10 cellular contexts compared by ENCODE assay signal in the genomic region with DNA sequence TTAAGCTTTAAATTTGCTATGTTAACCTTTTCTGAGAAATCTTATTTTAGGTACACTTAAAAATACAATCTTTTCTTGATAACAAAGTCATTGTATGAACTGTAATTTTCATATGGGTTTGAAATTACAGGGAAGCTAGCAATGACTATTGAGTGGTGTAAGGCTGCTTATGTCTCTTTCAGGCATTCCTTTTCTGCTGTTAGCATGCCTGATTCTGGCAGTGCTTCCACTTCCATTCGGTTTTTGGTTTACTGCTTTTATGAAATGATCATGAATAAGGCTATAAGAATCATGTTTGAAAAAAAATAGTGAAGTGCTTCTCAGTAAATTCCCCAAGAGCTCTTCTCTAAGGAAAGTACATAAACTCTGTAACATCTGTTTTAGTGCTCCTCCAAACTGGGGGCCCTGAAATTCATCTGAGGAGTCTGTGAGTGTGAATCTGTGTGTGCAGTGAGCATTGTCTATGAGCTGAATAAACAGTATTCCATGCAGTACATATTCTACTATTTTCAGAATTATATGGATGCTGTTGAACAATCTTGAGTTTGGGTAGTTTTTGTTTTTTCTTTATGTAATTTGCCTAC.
DNase-seq lines count a peak whose midpoint lies in the region; ATAC-seq, FAIRE-seq and TF ChIP-seq lines count a peak whose summit lies in the region.
"Had no signal": no experiment of that assay in that cellular context is flagged by ENCODE, and none has a peak within 500 bp of the region (broad histone marks: within the 10 kb centered on the region; RNA-seq: fewer than 3 reads in every experiment).

No MANE protein-coding gene starts in this region.

- H3K27ac ChIP-seq in left lung, result peak overlapping the region in 1 of 2 donors; percentile 13
- H3K27ac ChIP-seq in upper lobe of right lung, result no peak overlapping the region
- H3K27ac ChIP-seq in right lobe of liver, result no peak overlapping the region

- no peaks in the 10 kb centered on the region for H3K9me2 ChIP-seq in Loucy (replicated peaks; ENCODE audit: low read depth, low read length)

- peak; percentile 22 for ATAC-seq in GM18517 (IDR thresholded peaks at IDR 0.05; ENCODE audit: unreplicated experiment)
- peak; percentile 20 for ATAC-seq in GM21717 (IDR thresholded peaks at IDR 0.05; ENCODE audit: unreplicated experiment)
- ATAC-seq in left lung, result peak; percentile 68
- ATAC-seq in upper lobe of right lung, result no peak
- ATAC-seq in right lobe of liver, result no peak

- DNase-seq in left lung (no peak), D721Med (ENCODE audit: insufficient read length, low spot score) (no peak), ecto neural progenitor cell (ENCODE audit: low spot score) (no peak), upper lobe of right lung (no peak), right lobe of liver (no peak)
- DNase-seq: stimulated activated CD4-positive, alpha-beta T cell treated with anti-CD3 and anti-CD28 coated beads, Interleukin-4, amount 100 ng/mL, for 24 hours had no signal

- no peaks in the 10 kb centered on the region for H3K27me3 ChIP-seq in Loucy (ENCODE audit: insufficient read depth, low read length, poor library complexity, severe bottlenecking)
- H3K27me3 ChIP-seq in left lung, result no peaks in the 10 kb centered on the region
- H3K27me3 ChIP-seq in upper lobe of right lung, result no peaks in the 10 kb centered on the region
- H3K27me3 ChIP-seq in right lobe of liver, result no peaks in the 10 kb centered on the region

- TF ChIP-seq POLR2A in right lobe of liver (IDR thresholded peaks at IDR 0.05), result no peak

- H3K36me3 ChIP-seq in Loucy (ENCODE audit: insufficient read depth, low read length), result no peaks in the 10 kb centered on the region
- H3K36me3 ChIP-seq in left lung, result no peaks in the 10 kb centered on the region
- no peaks in the 10 kb centered on the region for H3K36me3 ChIP-seq in upper lobe of right lung
- no peaks in the 10 kb centered on the region for H3K36me3 ChIP-seq in right lobe of liver

- intact Hi-C loops in left lung (cut with DNase I) (no loop called here), upper lobe of right lung (cut with DNase I) (no loop called here), right lobe of liver (cut with DNase I) (no loop called here)

- WGBS in right lobe of liver (ENCODE audit: insufficient coverage, low coverage, low lambda C conversion rate, missing lambda C conversion rate), result 55% methylated on average over 1 of the region's 1 CpG

- peak overlapping the region; percentile 51 for H3K4me2 ChIP-seq in Loucy (ENCODE audit: low read depth, low read length, poor library complexity, severe bottlenecking)

- H2AFZ ChIP-seq in Loucy (ENCODE audit: low read length), result no peak overlapping the region

- peaks cover 37% of the 10 kb centered on the region for H3K4me1 ChIP-seq in Loucy (ENCODE audit: insufficient read depth, low read length, poor library complexity, severe bottlenecking)
- no peaks in the 10 kb centered on the region for H3K4me1 ChIP-seq in left lung
- peaks cover 10% of the 10 kb centered on the region for H3K4me1 ChIP-seq in upper lobe of right lung
- H3K4me1 ChIP-seq in right lobe of liver, result no peaks in the 10 kb centered on the region

- H4K20me1 ChIP-seq in Loucy (ENCODE audit: insufficient read depth, low read length, poor library complexity, severe bottlenecking), result no peaks in the 10 kb centered on the region

- TF ChIP-seq CTCF in Loucy (conservative IDR thresholded peaks at IDR 0.05; ENCODE audit: low read length) (no peak), left lung (IDR thresholded peaks at IDR 0.05) (no peak), D721Med (IDR thresholded peaks at IDR 0.05; ENCODE audit: insufficient read depth, missing control alignments) (no peak), upper lobe of right lung (IDR thresholded peaks at IDR 0.05) (no peak), right lobe of liver (IDR thresholded peaks at IDR 0.05) (no peak)

- peaks cover 77% of the 10 kb centered on the region for H3K79me2 ChIP-seq in Loucy (ENCODE audit: insufficient read depth, low read length)

- no peak for FAIRE-seq in D721Med (lab: Jason Lieb, UNC)
- FAIRE-seq: endothelial cell of umbilical vein had no signal

- H3K4me3 ChIP-seq in Loucy (ENCODE audit: low read length, poor library complexity, severe bottlenecking) (peak overlapping the region; percentile 38), left lung (no peak overlapping the region), upper lobe of right lung (no peak overlapping the region), right lobe of liver (no peak overlapping the region)

- no peaks in the 10 kb centered on the region for H3F3A ChIP-seq in Loucy (ENCODE audit: low read depth)

- peak overlapping the region; percentile 54 for H3K9ac ChIP-seq in Loucy (ENCODE audit: low read depth, low read length, poor library complexity, severe bottlenecking)

- H3K9me3 ChIP-seq in Loucy (ENCODE audit: insufficient read depth, low read depth, low read length) (no peaks in the 10 kb centered on the region), left lung (no peaks in the 10 kb centered on the region), upper lobe of right lung (no peaks in the 10 kb centered on the region), right lobe of liver (no peaks in the 10 kb centered on the region)

Comparison
In these comparisons a context has a peak if more than half of its experiments do, and no peak if none do; other contexts are left out.
1. ATAC-seq: peak in GM18517 (single experiment), GM21717 (single experiment) and left lung (single experiment); none in upper lobe of right lung (single experiment) and right lobe of liver (0 of 4).